ENCODE assay signal across 1 cellular context in the genomic region with DNA sequence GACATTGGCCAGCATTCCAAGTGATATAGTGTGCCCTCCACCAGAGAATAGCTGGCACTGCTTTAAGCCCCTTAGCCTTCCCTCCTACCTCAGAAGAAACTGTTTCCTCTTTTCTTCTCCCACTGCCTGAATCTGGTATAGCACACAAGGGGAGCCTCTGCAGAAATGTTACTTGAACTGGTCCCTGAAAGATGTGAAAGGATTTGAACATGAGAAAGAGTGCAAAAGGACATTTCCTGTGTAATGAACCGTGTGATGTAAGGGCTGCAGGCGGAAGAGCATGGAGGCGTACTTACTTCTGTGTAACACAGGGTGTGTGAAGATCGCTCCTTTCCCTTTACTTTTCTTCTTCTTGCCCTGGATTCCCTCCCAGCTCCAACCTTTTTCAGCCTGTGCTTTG.
TF ChIP-seq lines count a peak whose summit lies in the region.

No MANE protein-coding gene starts in this region.

TF ChIP-seq in HEK293, 187 proteins besides CTCF, POLR2A, EP300 and RAD21 (continued from another document):
- TF ChIP-seq, protein P1, sequence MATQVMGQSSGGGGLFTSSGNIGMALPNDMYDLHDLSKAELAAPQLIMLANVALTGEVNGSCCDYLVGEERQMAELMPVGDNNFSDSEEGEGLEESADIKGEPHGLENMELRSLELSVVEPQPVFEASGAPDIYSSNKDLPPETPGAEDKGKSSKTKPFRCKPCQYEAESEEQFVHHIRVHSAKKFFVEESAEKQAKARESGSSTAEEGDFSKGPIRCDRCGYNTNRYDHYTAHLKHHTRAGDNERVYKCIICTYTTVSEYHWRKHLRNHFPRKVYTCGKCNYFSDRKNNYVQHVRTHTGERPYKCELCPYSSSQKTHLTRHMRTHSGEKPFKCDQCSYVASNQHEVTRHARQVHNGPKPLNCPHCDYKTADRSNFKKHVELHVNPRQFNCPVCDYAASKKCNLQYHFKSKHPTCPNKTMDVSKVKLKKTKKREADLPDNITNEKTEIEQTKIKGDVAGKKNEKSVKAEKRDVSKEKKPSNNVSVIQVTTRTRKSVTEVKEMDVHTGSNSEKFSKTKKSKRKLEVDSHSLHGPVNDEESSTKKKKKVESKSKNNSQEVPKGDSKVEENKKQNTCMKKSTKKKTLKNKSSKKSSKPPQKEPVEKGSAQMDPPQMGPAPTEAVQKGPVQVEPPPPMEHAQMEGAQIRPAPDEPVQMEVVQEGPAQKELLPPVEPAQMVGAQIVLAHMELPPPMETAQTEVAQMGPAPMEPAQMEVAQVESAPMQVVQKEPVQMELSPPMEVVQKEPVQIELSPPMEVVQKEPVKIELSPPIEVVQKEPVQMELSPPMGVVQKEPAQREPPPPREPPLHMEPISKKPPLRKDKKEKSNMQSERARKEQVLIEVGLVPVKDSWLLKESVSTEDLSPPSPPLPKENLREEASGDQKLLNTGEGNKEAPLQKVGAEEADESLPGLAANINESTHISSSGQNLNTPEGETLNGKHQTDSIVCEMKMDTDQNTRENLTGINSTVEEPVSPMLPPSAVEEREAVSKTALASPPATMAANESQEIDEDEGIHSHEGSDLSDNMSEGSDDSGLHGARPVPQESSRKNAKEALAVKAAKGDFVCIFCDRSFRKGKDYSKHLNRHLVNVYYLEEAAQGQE (tag by site-specific recombination; IDR thresholded peaks at IDR 0.05): no peak
- TF ChIP-seq ZNF341 (tag by site-specific recombination; IDR thresholded peaks at IDR 0.05; ENCODE audit: low read depth): 0 out of 2 replicates have a peak, but pooled peaks have one; percentile 60
- TF ChIP-seq, protein P2, sequence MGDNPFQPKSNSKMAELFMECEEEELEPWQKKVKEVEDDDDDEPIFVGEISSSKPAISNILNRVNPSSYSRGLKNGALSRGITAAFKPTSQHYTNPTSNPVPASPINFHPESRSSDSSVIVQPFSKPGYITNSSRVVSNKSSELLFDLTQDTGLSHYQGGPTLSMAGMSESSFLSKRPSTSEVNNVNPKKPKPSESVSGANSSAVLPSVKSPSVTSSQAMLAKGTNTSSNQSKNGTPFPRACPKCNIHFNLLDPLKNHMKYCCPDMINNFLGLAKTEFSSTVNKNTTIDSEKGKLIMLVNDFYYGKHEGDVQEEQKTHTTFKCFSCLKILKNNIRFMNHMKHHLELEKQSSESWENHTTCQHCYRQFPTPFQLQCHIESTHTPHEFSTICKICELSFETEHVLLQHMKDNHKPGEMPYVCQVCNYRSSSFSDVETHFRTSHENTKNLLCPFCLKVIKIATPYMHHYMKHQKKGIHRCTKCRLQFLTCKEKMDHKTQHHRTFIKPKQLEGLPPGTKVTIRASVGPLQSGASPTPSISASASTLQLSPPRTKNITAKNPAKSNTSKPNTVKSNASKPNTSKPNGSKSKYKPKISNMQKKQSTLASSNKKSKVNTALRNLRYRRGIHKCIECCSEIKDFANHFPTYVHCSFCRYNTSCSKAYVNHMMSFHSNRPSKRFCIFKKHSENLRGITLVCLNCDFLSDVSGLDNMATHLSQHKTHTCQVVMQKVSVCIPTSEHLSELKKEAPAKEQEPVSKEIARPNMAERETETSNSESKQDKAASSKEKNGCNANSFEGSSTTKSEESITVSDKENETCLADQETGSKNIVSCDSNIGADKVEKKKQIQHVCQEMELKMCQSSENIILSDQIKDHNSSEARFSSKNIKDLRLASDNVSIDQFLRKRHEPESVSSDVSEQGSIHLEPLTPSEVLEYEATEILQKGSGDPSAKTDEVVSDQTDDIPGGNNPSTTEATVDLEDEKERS (tag by site-specific recombination; IDR thresholded peaks at IDR 0.05): no peak
- peak; percentile 37; the same call in 1 of the 2 replicates for TF ChIP-seq PRDM1 (tag by site-specific recombination; IDR thresholded peaks at IDR 0.05)
- no peak for TF ChIP-seq ZNF426 (tag by site-specific recombination; IDR thresholded peaks at IDR 0.05)
- TF ChIP-seq ZNF529 (tag by site-specific recombination; IDR thresholded peaks at IDR 0.05; ENCODE audit: insufficient replicate concordance): no peak
- TF ChIP-seq, protein P3, sequence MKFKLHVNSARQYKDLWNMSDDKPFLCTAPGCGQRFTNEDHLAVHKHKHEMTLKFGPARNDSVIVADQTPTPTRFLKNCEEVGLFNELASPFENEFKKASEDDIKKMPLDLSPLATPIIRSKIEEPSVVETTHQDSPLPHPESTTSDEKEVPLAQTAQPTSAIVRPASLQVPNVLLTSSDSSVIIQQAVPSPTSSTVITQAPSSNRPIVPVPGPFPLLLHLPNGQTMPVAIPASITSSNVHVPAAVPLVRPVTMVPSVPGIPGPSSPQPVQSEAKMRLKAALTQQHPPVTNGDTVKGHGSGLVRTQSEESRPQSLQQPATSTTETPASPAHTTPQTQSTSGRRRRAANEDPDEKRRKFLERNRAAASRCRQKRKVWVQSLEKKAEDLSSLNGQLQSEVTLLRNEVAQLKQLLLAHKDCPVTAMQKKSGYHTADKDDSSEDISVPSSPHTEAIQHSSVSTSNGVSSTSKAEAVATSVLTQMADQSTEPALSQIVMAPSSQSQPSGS (tag by site-specific recombination; IDR thresholded peaks at IDR 0.05; ENCODE audit: low read depth): no peak
- TF ChIP-seq, protein P4, sequence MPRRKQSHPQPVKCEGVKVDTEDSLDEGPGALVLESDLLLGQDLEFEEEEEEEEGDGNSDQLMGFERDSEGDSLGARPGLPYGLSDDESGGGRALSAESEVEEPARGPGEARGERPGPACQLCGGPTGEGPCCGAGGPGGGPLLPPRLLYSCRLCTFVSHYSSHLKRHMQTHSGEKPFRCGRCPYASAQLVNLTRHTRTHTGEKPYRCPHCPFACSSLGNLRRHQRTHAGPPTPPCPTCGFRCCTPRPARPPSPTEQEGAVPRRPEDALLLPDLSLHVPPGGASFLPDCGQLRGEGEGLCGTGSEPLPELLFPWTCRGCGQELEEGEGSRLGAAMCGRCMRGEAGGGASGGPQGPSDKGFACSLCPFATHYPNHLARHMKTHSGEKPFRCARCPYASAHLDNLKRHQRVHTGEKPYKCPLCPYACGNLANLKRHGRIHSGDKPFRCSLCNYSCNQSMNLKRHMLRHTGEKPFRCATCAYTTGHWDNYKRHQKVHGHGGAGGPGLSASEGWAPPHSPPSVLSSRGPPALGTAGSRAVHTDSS (tag by site-specific recombination; IDR thresholded peaks at IDR 0.05): no peak
- TF ChIP-seq ZIC2 (tag by site-specific recombination; IDR thresholded peaks at IDR 0.05): no peak
- TF ChIP-seq ZNF366 (tag by site-specific recombination; conservative IDR thresholded peaks at IDR 0.05): 0 out of 2 replicates have a peak, but pooled peaks have one; percentile 46
- no peak for TF ChIP-seq GLIS1 (tag by site-specific recombination; IDR thresholded peaks at IDR 0.05)
- no peak for TF ChIP-seq GLIS2 (tag by site-specific recombination; IDR thresholded peaks at IDR 0.05)
- no peak for TF ChIP-seq ZNF658 (tag by site-specific recombination; IDR thresholded peaks at IDR 0.05)
- TF ChIP-seq, protein P5, sequence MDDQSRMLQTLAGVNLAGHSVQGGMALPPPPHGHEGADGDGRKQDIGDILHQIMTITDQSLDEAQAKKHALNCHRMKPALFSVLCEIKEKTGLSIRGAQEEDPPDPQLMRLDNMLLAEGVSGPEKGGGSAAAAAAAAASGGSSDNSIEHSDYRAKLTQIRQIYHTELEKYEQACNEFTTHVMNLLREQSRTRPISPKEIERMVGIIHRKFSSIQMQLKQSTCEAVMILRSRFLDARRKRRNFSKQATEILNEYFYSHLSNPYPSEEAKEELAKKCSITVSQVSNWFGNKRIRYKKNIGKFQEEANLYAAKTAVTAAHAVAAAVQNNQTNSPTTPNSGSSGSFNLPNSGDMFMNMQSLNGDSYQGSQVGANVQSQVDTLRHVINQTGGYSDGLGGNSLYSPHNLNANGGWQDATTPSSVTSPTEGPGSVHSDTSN (CRISPR knock-in tag; IDR thresholded peaks at IDR 0.05): no peak
- no peak for TF ChIP-seq GLI4 (tag by site-specific recombination; IDR thresholded peaks at IDR 0.05)
- no peak for TF ChIP-seq ZNF621 (tag by site-specific recombination; IDR thresholded peaks at IDR 0.05)
- TF ChIP-seq ZBTB20 (tag by site-specific recombination; IDR thresholded peaks at IDR 0.05): no peak
- peak; percentile 54; the same call in 1 of the 2 replicates for TF ChIP-seq ZBTB17 (tag by site-specific recombination; IDR thresholded peaks at IDR 0.05)
- TF ChIP-seq ZNF561 (tag by site-specific recombination; IDR thresholded peaks at IDR 0.05; ENCODE audit: borderline replicate concordance): no peak
- no peak for TF ChIP-seq ZNF664 (tag by site-specific recombination; IDR thresholded peaks at IDR 0.05)
- TF ChIP-seq, protein P6, sequence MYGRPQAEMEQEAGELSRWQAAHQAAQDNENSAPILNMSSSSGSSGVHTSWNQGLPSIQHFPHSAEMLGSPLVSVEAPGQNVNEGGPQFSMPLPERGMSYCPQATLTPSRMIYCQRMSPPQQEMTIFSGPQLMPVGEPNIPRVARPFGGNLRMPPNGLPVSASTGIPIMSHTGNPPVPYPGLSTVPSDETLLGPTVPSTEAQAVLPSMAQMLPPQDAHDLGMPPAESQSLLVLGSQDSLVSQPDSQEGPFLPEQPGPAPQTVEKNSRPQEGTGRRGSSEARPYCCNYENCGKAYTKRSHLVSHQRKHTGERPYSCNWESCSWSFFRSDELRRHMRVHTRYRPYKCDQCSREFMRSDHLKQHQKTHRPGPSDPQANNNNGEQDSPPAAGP (tag by site-specific recombination; IDR thresholded peaks at IDR 0.05): no peak
- TF ChIP-seq, protein P7, sequence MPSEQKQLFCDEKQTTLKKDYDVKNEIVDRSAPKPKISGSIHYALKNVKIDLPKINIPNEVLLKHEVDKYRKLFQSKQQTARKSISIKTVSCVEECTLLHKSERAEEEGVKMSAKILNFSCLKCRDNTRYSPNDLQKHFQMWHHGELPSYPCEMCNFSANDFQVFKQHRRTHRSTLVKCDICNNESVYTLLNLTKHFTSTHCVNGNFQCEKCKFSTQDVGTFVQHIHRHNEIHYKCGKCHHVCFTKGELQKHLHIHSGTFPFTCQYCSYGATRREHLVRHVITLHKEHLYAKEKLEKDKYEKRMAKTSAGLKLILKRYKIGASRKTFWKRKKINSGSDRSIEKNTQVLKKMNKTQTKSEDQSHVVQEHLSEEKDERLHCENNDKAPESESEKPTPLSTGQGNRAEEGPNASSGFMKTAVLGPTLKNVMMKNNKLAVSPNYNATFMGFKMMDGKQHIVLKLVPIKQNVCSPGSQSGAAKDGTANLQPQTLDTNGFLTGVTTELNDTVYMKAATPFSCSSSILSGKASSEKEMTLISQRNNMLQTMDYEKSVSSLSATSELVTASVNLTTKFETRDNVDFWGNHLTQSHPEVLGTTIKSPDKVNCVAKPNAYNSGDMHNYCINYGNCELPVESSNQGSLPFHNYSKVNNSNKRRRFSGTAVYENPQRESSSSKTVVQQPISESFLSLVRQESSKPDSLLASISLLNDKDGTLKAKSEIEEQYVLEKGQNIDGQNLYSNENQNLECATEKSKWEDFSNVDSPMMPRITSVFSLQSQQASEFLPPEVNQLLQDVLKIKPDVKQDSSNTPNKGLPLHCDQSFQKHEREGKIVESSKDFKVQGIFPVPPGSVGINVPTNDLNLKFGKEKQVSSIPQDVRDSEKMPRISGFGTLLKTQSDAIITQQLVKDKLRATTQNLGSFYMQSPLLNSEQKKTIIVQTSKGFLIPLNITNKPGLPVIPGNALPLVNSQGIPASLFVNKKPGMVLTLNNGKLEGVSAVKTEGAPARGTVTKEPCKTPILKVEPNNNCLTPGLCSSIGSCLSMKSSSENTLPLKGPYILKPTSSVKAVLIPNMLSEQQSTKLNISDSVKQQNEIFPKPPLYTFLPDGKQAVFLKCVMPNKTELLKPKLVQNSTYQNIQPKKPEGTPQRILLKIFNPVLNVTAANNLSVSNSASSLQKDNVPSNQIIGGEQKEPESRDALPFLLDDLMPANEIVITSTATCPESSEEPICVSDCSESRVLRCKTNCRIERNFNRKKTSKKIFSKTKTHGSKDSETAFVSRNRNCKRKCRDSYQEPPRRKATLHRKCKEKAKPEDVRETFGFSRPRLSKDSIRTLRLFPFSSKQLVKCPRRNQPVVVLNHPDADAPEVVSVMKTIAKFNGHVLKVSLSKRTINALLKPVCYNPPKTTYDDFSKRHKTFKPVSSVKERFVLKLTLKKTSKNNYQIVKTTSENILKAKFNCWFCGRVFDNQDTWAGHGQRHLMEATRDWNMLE (tag by site-specific recombination; conservative IDR thresholded peaks at IDR 0.05; ENCODE audit: low read depth): no peak
- TF ChIP-seq FEZF1 (tag by site-specific recombination; IDR thresholded peaks at IDR 0.05): peak; percentile 39; the same call in 1 of the 2 replicates
